ENCODE assay signal across 8 cellular contexts in genomic region chr21:44793269-44794030, GRCh38. TPM values are rescaled to one million over a fixed set of nuclear protein-coding genes. Genes with fewer than 3 reads are reported as not detected.
DNase-seq lines count a peak whose midpoint lies in the region; ATAC-seq and TF ChIP-seq lines count a peak whose summit lies in the region.

No MANE protein-coding gene starts in this region.

- H3K27me3 ChIP-seq in GM06990 (replicated peaks; ENCODE audit: control insufficient read depth, insufficient read depth, low read length) (no peaks in the 10 kb centered on the region), uterus (no peaks in the 10 kb centered on the region)

- H3K4me3 ChIP-seq in GM06990 (replicated peaks; ENCODE audit: low read depth, low read length) = no peak overlapping the region
- no peak overlapping the region for H3K4me3 ChIP-seq in uterus

- no peak overlapping the region for H3K4me3 Mint-ChIP-seq in activated CD8-positive, alpha-beta T cell treated with anti-CD3 and anti-CD28 coated beads, Interleukin-2, amount 10 ng/mL, durations not matched to agents 7 days and 5 days
- no peak overlapping the region for H3K4me3 Mint-ChIP-seq in naive B cell

- H3K9me3 Mint-ChIP-seq in activated CD8-positive, alpha-beta T cell treated with anti-CD3 and anti-CD28 coated beads, Interleukin-2, amount 10 ng/mL, durations not matched to agents 7 days and 5 days (ENCODE audit: insufficient read depth) = no peaks in the 10 kb centered on the region
- H3K9me3 Mint-ChIP-seq in naive B cell = peaks cover 0 to 1% (median 0%) of the 10 kb centered on the region in 7 donors

- CTCF ChIA-PET in activated CD8-positive, alpha-beta T cell treated with anti-CD3 and anti-CD28 coated beads, Interleukin-2, amount 10 ng/mL, durations not matched to agents 7 days and 5 days (lab: Charles Lee) = interaction anchor here (0.6 to 2.4 kb wide), 65 partner anchors 8 to 767 kb away, joined by 3 to 63 read pairs (median 4); partner anchors contain the start of genes KRTAP12-1, LRRC3, PTTG1IP and SLX9

- H3K9me3 ChIP-seq in uterus = no peaks in the 10 kb centered on the region

- H3K36me3 ChIP-seq in GM06990 (ENCODE audit: control insufficient read depth, insufficient read depth, low read length) (peaks cover 9% of the 10 kb centered on the region), uterus (no peaks in the 10 kb centered on the region)

- DNase-seq in GM06990 (ENCODE audit: extremely low read depth, insufficient read length) = peak; percentile 42
- peak; percentile 60 for DNase-seq in NCI-H748 (lab: John Stamatoyannopoulos, UW; ENCODE audit: unreplicated experiment)
- DNase-seq in activated CD8-positive, alpha-beta T cell treated with anti-CD3 and anti-CD28 coated beads, Interleukin-2, amount 10 ng/mL, durations not matched to agents 7 days and 5 days = peak; percentile 62
- peak; percentile 76 to 82 for DNase-seq in erythroblast (lab: John Stamatoyannopoulos, UW)
- DNase-seq in naive B cell = peak; percentile 44
- DNase-seq in uterus = peak; percentile 33 to 36

- peaks cover 38% of the 10 kb centered on the region for H3K36me3 Mint-ChIP-seq in activated CD8-positive, alpha-beta T cell treated with anti-CD3 and anti-CD28 coated beads, Interleukin-2, amount 10 ng/mL, durations not matched to agents 7 days and 5 days (ENCODE audit: low read depth)
- peaks cover 0 to 7% of the 10 kb centered on the region in 2 donors for H3K36me3 Mint-ChIP-seq in naive B cell

- H3K4me1 ChIP-seq in uterus = peaks cover 0 to 6% of the 10 kb centered on the region in 2 donors

- ATAC-seq in HG03520 (IDR thresholded peaks at IDR 0.05; ENCODE audit: unreplicated experiment) (peak; percentile 56), naive B cell (ENCODE audit: low read depth in 2 of 2) (peak; percentile 72 to 82), GM21367 (IDR thresholded peaks at IDR 0.05; ENCODE audit: unreplicated experiment) (no peak)
- peak; percentile 95 for ATAC-seq in activated CD8-positive, alpha-beta T cell treated with anti-CD3 and anti-CD28 coated beads, Interleukin-2, amount 10 ng/mL, durations not matched to agents 7 days and 5 days

- TF ChIP-seq CTCF in GM06990 (IDR thresholded peaks at IDR 0.05; ENCODE audit: insufficient read depth, low read length, poor library complexity, severe bottlenecking) (peak; percentile 79), uterus (IDR thresholded peaks at IDR 0.05) (peak; percentile 61 to 79 (median 74))

- H3K27me3 Mint-ChIP-seq in activated CD8-positive, alpha-beta T cell treated with anti-CD3 and anti-CD28 coated beads, Interleukin-2, amount 10 ng/mL, durations not matched to agents 7 days and 5 days (ENCODE audit: low read depth) = no peaks in the 10 kb centered on the region
- no peaks in the 10 kb centered on the region for H3K27me3 Mint-ChIP-seq in naive B cell

- TF ChIP-seq POLR2A in erythroblast (IDR thresholded peaks at IDR 0.05; ENCODE audit: low read length) = no peak
- TF ChIP-seq POLR2A in uterus (IDR thresholded peaks at IDR 0.05) = no peak

- POLR2A ChIA-PET in activated CD8-positive, alpha-beta T cell treated with anti-CD3 and anti-CD28 coated beads, Interleukin-2, amount 10 ng/mL, durations not matched to agents 7 days and 5 days (lab: Charles Lee) = interaction anchor here (1.1 to 1.7 kb wide), 3 partner anchors 8 to 283 kb away, joined by 3 to 8 read pairs (median 5); partner anchors contain the start of gene UBE2G2

- H3K27ac ChIP-seq in uterus = no peak overlapping the region

- H3K27ac Mint-ChIP-seq in activated CD8-positive, alpha-beta T cell treated with anti-CD3 and anti-CD28 coated beads, Interleukin-2, amount 10 ng/mL, durations not matched to agents 7 days and 5 days = peak overlapping the region; percentile 20
- peak overlapping the region in 4 of 6 donors; percentile 25 to 81 (median 75) for H3K27ac Mint-ChIP-seq in naive B cell

- peaks cover 41% of the 10 kb centered on the region for H3K4me1 Mint-ChIP-seq in activated CD8-positive, alpha-beta T cell treated with anti-CD3 and anti-CD28 coated beads, Interleukin-2, amount 10 ng/mL, durations not matched to agents 7 days and 5 days (ENCODE audit: low read depth)
- H3K4me1 Mint-ChIP-seq in naive B cell = peaks cover 27 to 47% (median 34%) of the 10 kb centered on the region in 3 donors

- intact Hi-C loops in uterus (cut with DNase I; ENCODE audit: low total_unique reads) = no loop called here

RNA-seq across cellular contexts. Expression of gene UBE2G2, which starts 8.2 kb away (rescaled TPM):
- 10 to 100 TPM; 85.5 to 86.0 TPM for total RNA-seq in activated CD8-positive, alpha-beta T cell treated with anti-CD3 and anti-CD28 coated beads, Interleukin-2, amount 10 ng/mL, durations not matched to agents 7 days and 5 days
- polyA plus RNA-seq in naive B cell (ENCODE audit: low read depth in 6 of 6) = 10 to 100 TPM; 53.8 to 72.5 (median 59.5) TPM
- 10 to 100 TPM; 38.4 to 75.1 (median 67.4) TPM for total RNA-seq in uterus

RNA-seq across cellular contexts. Expression of gene SUMO3, which starts 24.4 kb away (rescaled TPM):
- 100 to 1,000 TPM in 1 of 2 experiments, 10 to 100 TPM in 1; 98.8 to 102 TPM for total RNA-seq in activated CD8-positive, alpha-beta T cell treated with anti-CD3 and anti-CD28 coated beads, Interleukin-2, amount 10 ng/mL, durations not matched to agents 7 days and 5 days
- 100 to 1,000 TPM in 1 of 6 donors, 10 to 100 TPM in 5; 71.2 to 100 (median 79.5) TPM for polyA plus RNA-seq in naive B cell (ENCODE audit: low read depth in 6 of 6)
- total RNA-seq in uterus = 10 to 100 TPM; 62.6 to 88.4 (median 67.4) TPM
